In the genomic region with DNA sequence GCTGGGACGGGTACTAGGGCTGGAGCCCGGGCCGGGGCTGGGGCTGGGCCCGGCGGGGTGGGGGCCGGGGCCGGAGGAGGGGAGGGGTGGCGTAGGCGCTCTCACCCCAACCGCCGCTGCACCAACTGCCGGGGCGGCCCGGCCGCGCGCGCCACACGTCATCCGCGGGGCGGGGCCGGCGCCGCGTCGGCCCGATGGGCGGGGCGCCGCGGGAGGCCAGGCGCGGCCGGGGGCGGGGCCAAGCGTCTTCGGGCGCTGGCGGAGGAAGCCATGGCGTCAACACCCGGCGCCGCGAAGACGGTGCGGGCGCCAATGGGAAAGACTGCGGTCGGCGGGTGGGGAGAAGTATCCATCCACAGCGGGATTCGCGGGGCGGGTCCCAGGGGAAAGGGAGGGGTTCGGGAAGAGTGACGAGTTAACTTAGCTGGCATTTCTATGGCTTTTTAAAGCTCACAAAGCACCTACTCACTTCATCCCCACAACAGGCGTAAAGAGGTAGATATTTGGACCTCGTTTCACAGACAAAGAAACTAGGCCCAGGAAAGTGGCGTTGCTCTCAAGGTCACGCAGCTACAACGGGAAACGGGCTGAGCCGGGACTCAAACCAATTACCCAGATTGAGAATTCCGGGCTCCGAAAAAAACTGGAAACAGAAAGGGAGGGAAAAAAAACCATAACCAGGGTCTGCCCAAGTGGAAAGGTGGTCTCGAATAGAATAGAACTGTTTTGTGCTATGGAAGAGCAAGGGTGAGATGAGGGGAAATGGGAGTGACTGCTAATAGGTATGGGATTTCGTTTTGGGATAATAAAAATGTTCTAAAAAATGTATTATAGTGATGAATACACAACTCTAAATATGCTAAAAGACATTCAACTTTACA, we compare ENCODE assay signal across 1 cellular context.
TF ChIP-seq lines count a peak whose summit lies in the region.

A gene with protein sequence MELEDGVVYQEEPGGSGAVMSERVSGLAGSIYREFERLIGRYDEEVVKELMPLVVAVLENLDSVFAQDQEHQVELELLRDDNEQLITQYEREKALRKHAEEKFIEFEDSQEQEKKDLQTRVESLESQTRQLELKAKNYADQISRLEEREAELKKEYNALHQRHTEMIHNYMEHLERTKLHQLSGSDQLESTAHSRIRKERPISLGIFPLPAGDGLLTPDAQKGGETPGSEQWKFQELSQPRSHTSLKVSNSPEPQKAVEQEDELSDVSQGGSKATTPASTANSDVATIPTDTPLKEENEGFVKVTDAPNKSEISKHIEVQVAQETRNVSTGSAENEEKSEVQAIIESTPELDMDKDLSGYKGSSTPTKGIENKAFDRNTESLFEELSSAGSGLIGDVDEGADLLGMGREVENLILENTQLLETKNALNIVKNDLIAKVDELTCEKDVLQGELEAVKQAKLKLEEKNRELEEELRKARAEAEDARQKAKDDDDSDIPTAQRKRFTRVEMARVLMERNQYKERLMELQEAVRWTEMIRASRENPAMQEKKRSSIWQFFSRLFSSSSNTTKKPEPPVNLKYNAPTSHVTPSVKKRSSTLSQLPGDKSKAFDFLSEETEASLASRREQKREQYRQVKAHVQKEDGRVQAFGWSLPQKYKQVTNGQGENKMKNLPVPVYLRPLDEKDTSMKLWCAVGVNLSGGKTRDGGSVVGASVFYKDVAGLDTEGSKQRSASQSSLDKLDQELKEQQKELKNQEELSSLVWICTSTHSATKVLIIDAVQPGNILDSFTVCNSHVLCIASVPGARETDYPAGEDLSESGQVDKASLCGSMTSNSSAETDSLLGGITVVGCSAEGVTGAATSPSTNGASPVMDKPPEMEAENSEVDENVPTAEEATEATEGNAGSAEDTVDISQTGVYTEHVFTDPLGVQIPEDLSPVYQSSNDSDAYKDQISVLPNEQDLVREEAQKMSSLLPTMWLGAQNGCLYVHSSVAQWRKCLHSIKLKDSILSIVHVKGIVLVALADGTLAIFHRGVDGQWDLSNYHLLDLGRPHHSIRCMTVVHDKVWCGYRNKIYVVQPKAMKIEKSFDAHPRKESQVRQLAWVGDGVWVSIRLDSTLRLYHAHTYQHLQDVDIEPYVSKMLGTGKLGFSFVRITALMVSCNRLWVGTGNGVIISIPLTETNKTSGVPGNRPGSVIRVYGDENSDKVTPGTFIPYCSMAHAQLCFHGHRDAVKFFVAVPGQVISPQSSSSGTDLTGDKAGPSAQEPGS (N-terminal part only) (minus strand): TSS at position 130 of the 881 bp plus-strand sequence. CDS start 212 bp downstream, outside the sequence.

TF ChIP-seq in K562, 482 proteins besides CTCF, POLR2A, EP300 and RAD21 (continued from another document and continues in another):
- TF ChIP-seq, protein P1, sequence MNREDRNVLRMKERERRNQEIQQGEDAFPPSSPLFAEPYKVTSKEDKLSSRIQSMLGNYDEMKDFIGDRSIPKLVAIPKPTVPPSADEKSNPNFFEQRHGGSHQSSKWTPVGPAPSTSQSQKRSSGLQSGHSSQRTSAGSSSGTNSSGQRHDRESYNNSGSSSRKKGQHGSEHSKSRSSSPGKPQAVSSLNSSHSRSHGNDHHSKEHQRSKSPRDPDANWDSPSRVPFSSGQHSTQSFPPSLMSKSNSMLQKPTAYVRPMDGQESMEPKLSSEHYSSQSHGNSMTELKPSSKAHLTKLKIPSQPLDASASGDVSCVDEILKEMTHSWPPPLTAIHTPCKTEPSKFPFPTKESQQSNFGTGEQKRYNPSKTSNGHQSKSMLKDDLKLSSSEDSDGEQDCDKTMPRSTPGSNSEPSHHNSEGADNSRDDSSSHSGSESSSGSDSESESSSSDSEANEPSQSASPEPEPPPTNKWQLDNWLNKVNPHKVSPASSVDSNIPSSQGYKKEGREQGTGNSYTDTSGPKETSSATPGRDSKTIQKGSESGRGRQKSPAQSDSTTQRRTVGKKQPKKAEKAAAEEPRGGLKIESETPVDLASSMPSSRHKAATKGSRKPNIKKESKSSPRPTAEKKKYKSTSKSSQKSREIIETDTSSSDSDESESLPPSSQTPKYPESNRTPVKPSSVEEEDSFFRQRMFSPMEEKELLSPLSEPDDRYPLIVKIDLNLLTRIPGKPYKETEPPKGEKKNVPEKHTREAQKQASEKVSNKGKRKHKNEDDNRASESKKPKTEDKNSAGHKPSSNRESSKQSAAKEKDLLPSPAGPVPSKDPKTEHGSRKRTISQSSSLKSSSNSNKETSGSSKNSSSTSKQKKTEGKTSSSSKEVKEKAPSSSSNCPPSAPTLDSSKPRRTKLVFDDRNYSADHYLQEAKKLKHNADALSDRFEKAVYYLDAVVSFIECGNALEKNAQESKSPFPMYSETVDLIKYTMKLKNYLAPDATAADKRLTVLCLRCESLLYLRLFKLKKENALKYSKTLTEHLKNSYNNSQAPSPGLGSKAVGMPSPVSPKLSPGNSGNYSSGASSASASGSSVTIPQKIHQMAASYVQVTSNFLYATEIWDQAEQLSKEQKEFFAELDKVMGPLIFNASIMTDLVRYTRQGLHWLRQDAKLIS (CRISPR knock-in tag; IDR thresholded peaks at IDR 0.05) = no peak
- TF ChIP-seq LEF1 (IDR thresholded peaks at IDR 0.05) (no peak), PHF20 (IDR thresholded peaks at IDR 0.05; ENCODE audit: partially characterized antibody) (peak; percentile 59), ZNF431 (CRISPR knock-in tag; IDR thresholded peaks at IDR 0.05) (peak; percentile 1; the same call in 1 of the 2 replicates), PHB (CRISPR knock-in tag; IDR thresholded peaks at IDR 0.05) (no peak), PHB2 (IDR thresholded peaks at IDR 0.05; ENCODE audit: low read depth) (no peak), ZNF780A (CRISPR knock-in tag; IDR thresholded peaks at IDR 0.05) (no peak), CREM (IDR thresholded peaks at IDR 0.05; ENCODE audit: low read depth) (peak; percentile 97), ZNF347 (CRISPR knock-in tag; IDR thresholded peaks at IDR 0.05; ENCODE audit: low read depth) (no peak), GABPA (tag; conservative IDR thresholded peaks at IDR 0.05; ENCODE audit: low read depth) (peak; percentile 50; the same call in 1 of the 2 replicates), GATAD2B (IDR thresholded peaks at IDR 0.05; ENCODE audit: borderline replicate concordance) (no peak), TSC22D4 (tag; IDR thresholded peaks at IDR 0.05) (no peak), ADNP (tag; IDR thresholded peaks at IDR 0.05) (no peak), KLF6 (CRISPR knock-in tag; IDR thresholded peaks at IDR 0.05; ENCODE audit: borderline replicate concordance) (peak; percentile 69; the same call in 1 of the 2 replicates), ESRRB (CRISPR knock-in tag; IDR thresholded peaks at IDR 0.05; ENCODE audit: borderline replicate concordance) (no peak), ZNF184 (CRISPR knock-in tag; IDR thresholded peaks at IDR 0.05) (no peak), NEUROD1 (IDR thresholded peaks at IDR 0.05; ENCODE audit: borderline replicate concordance, low read depth, low read length, partially characterized antibody) (peak; percentile 54), ZBTB8A (IDR thresholded peaks at IDR 0.05; ENCODE audit: partially characterized antibody) (peak; percentile 61), SMC3 (conservative IDR thresholded peaks at IDR 0.05; ENCODE audit: insufficient read depth, low read depth, low read length) (no peak), HDAC1 (IDR thresholded peaks at IDR 0.05) (no peak), RBM25 (IDR thresholded peaks at IDR 0.05; ENCODE audit: low read depth, low read length, severe bottlenecking) (no peak), TAF1 (IDR thresholded peaks at IDR 0.05; ENCODE audit: control insufficient read depth, extremely low read depth, insufficient read depth, low read length, severe bottlenecking) (peak; percentile 47), NBN (IDR thresholded peaks at IDR 0.05; ENCODE audit: low read depth) (peak; percentile 27; the same call in 1 of the 2 replicates), ZNF197 (CRISPR knock-in tag; IDR thresholded peaks at IDR 0.05; ENCODE audit: low read depth) (no peak), POLR3G (IDR thresholded peaks at IDR 0.05; ENCODE audit: extremely low read depth, insufficient read length, insufficient replicate concordance) (no peak), ZNF408 (CRISPR knock-in tag; IDR thresholded peaks at IDR 0.05; ENCODE audit: low read depth) (no peak), KLF10 (CRISPR knock-in tag; IDR thresholded peaks at IDR 0.05) (no peak; the same call in 1 of the 2 replicates), TEAD2 (tag; IDR thresholded peaks at IDR 0.05) (no peak), ZNF764 (CRISPR knock-in tag; IDR thresholded peaks at IDR 0.05; ENCODE audit: low read depth) (no peak), ZNF316 (IDR thresholded peaks at IDR 0.05) (no peak), ZNF707 (CRISPR knock-in tag; conservative IDR thresholded peaks at IDR 0.05) (no peak), HDAC2 (IDR thresholded peaks at IDR 0.05) (peak; percentile 38; the same call in 1 of the 2 replicates), TAF7 (tag; IDR thresholded peaks at IDR 0.05) (no peak), MCM7 (IDR thresholded peaks at IDR 0.05) (no peak), ATF1 (CRISPR knock-in tag; IDR thresholded peaks at IDR 0.05) (peak; percentile 80), ATF1 (tag; IDR thresholded peaks at IDR 0.05) (peak; percentile 84), FOXK2 (conservative IDR thresholded peaks at IDR 0.05 in 1 of 2, IDR thresholded peaks at IDR 0.05 in 1 of 2; ENCODE audit: low read depth in 2 of 2) (peak; percentile 45 to 80; a peak in 3 of 4 replicates), CBFB (CRISPR knock-in tag; IDR thresholded peaks at IDR 0.05) (no peak), BCOR (IDR thresholded peaks at IDR 0.05) (no peak), GATAD2A (IDR thresholded peaks at IDR 0.05) (no peak), DACH1 (IDR thresholded peaks at IDR 0.05; ENCODE audit: partially characterized antibody) (no peak), PCBP1 (IDR thresholded peaks at IDR 0.05; ENCODE audit: low read depth, low read length, poor library complexity, severe bottlenecking) (no peak), PYGO2 (tag; IDR thresholded peaks at IDR 0.05) (no peak), SMARCA5 (IDR thresholded peaks at IDR 0.05) (no peak), LARP7 (IDR thresholded peaks at IDR 0.05) (no peak), RAD51 (IDR thresholded peaks at IDR 0.05; ENCODE audit: borderline replicate concordance, low read depth) (no peak), ZNF124 (CRISPR knock-in tag; IDR thresholded peaks at IDR 0.05) (no peak), YBX1 (IDR thresholded peaks at IDR 0.05) (no peak), ZNF253 (CRISPR knock-in tag; conservative IDR thresholded peaks at IDR 0.05) (no peak)
- TF ChIP-seq, protein P2, sequence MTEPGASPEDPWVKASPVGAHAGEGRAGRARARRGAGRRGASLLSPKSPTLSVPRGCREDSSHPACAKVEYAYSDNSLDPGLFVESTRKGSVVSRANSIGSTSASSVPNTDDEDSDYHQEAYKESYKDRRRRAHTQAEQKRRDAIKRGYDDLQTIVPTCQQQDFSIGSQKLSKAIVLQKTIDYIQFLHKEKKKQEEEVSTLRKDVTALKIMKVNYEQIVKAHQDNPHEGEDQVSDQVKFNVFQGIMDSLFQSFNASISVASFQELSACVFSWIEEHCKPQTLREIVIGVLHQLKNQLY (CRISPR knock-in tag; conservative IDR thresholded peaks at IDR 0.05) = no peak
- TF ChIP-seq, protein P3, sequence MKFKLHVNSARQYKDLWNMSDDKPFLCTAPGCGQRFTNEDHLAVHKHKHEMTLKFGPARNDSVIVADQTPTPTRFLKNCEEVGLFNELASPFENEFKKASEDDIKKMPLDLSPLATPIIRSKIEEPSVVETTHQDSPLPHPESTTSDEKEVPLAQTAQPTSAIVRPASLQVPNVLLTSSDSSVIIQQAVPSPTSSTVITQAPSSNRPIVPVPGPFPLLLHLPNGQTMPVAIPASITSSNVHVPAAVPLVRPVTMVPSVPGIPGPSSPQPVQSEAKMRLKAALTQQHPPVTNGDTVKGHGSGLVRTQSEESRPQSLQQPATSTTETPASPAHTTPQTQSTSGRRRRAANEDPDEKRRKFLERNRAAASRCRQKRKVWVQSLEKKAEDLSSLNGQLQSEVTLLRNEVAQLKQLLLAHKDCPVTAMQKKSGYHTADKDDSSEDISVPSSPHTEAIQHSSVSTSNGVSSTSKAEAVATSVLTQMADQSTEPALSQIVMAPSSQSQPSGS (CRISPR knock-in tag; IDR thresholded peaks at IDR 0.05) = no peak
- TF ChIP-seq, protein P4, sequence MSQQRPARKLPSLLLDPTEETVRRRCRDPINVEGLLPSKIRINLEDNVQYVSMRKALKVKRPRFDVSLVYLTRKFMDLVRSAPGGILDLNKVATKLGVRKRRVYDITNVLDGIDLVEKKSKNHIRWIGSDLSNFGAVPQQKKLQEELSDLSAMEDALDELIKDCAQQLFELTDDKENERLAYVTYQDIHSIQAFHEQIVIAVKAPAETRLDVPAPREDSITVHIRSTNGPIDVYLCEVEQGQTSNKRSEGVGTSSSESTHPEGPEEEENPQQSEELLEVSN (IDR thresholded peaks at IDR 0.05; ENCODE audit: borderline replicate concordance in 1 of 2, extremely low read depth in 1 of 2, insufficient read depth in 1 of 2, insufficient read length in 1 of 2, low read depth in 1 of 2, low read length in 1 of 2, poor library complexity in 1 of 2, severe bottlenecking in 1 of 2) = peak in 1 of 2 experiments; percentile 8
- TF ChIP-seq, protein P5, sequence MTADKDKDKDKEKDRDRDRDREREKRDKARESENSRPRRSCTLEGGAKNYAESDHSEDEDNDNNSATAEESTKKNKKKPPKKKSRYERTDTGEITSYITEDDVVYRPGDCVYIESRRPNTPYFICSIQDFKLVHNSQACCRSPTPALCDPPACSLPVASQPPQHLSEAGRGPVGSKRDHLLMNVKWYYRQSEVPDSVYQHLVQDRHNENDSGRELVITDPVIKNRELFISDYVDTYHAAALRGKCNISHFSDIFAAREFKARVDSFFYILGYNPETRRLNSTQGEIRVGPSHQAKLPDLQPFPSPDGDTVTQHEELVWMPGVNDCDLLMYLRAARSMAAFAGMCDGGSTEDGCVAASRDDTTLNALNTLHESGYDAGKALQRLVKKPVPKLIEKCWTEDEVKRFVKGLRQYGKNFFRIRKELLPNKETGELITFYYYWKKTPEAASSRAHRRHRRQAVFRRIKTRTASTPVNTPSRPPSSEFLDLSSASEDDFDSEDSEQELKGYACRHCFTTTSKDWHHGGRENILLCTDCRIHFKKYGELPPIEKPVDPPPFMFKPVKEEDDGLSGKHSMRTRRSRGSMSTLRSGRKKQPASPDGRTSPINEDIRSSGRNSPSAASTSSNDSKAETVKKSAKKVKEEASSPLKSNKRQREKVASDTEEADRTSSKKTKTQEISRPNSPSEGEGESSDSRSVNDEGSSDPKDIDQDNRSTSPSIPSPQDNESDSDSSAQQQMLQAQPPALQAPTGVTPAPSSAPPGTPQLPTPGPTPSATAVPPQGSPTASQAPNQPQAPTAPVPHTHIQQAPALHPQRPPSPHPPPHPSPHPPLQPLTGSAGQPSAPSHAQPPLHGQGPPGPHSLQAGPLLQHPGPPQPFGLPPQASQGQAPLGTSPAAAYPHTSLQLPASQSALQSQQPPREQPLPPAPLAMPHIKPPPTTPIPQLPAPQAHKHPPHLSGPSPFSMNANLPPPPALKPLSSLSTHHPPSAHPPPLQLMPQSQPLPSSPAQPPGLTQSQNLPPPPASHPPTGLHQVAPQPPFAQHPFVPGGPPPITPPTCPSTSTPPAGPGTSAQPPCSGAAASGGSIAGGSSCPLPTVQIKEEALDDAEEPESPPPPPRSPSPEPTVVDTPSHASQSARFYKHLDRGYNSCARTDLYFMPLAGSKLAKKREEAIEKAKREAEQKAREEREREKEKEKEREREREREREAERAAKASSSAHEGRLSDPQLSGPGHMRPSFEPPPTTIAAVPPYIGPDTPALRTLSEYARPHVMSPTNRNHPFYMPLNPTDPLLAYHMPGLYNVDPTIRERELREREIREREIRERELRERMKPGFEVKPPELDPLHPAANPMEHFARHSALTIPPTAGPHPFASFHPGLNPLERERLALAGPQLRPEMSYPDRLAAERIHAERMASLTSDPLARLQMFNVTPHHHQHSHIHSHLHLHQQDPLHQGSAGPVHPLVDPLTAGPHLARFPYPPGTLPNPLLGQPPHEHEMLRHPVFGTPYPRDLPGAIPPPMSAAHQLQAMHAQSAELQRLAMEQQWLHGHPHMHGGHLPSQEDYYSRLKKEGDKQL (CRISPR knock-in tag; IDR thresholded peaks at IDR 0.05; ENCODE audit: borderline replicate concordance) = no peak
